In genomic region chr12:27112891-27113290, GRCh38 we compare ENCODE assay signal across 29 cellular contexts. TPM values are rescaled to one million over a fixed set of nuclear protein-coding genes. Genes with fewer than 3 reads are reported as not detected.
"Had no signal": no experiment of that assay in that cellular context is flagged by ENCODE, and none has a peak within 500 bp of the region (broad histone marks: within the 10 kb centered on the region; RNA-seq: fewer than 3 reads in every experiment).

No MANE protein-coding gene starts in this region.

- DNase-seq: activated CD4-positive, alpha-beta T cell treated with anti-CD3 and anti-CD28 coated beads for 1 hour; activated CD4-positive, alpha-beta T cell treated with anti-CD3 and anti-CD28 coated beads, Interleukin-2, amount 50 U/mL, for 4 hours; activated effector memory CD4-positive, alpha-beta T cell treated with anti-CD3 and anti-CD28 coated beads, Interleukin-2, amount 50 U/mL, for 16 hours; activated naive CD4-positive, alpha-beta T cell treated with anti-CD3 and anti-CD28 coated beads, Interleukin-2, amount 50 U/mL, for 16 hours; activated T-cell treated with anti-CD3 and anti-CD28 coated beads, Interleukin-2, amount 50 U/mL, for 72 hours; effector memory CD4-positive, alpha-beta T cell; foreskin melanocyte; glutamatergic neuron; hippocampal formation; islet precursor cell; nephron progenitor cell; occipital lobe; posterior cingulate gyrus; stimulated activated naive CD4-positive, alpha-beta T cell; thyroid gland; WERI-Rb-1 had no signal

- H3K27ac ChIP-seq: ascending aorta, thyroid gland, WERI-Rb-1 had no signal

- H3K4me1 ChIP-seq: ascending aorta, thyroid gland had no signal

- H3K4me3 ChIP-seq: ascending aorta, lung, thyroid gland had no signal

- H3K4me3 Mint-ChIP-seq: activated T-cell treated with anti-CD3 and anti-CD28 coated beads, Interleukin-2, amount 50 U/mL, for 72 hours; nephron progenitor cell; T-helper 1 cell treated with Interleukin-12 subunit alpha and Interleukin-12 subunit beta and Interleukin-4 antibody, amounts not matched to agents 30 μg/mL and 1 μg/mL, for 36 hours had no signal

- H3K27ac Mint-ChIP-seq: activated T-cell treated with anti-CD3 and anti-CD28 coated beads, Interleukin-2, amount 50 U/mL, for 72 hours; nephron progenitor cell; T-helper 1 cell treated with Interleukin-12 subunit alpha and Interleukin-12 subunit beta and Interleukin-4 antibody, amounts not matched to agents 30 μg/mL and 1 μg/mL, for 36 hours had no signal

- H3K27me3 ChIP-seq: ascending aorta, thyroid gland had no signal

- H3K36me3 ChIP-seq: ascending aorta, thyroid gland, WERI-Rb-1 had no signal

- H3K4me1 Mint-ChIP-seq: nephron progenitor cell had no signal

- ATAC-seq: activated T-cell treated with anti-CD3 and anti-CD28 coated beads, Interleukin-2, amount 50 U/mL, for 72 hours; left lobe of liver had no signal

- H3K9me3 ChIP-seq: ascending aorta, thyroid gland had no signal

RNA-seq across cellular contexts. Expression of gene C12orf71, which starts 30.5 kb away (rescaled TPM):
- total RNA-seq: activated CD8-positive, alpha-beta memory T cell treated with anti-CD3 and anti-CD28 coated beads for 36 hours; activated T-cell treated with anti-CD3 and anti-CD28 coated beads, Interleukin-2, amount 50 U/mL, for 72 hours; ascending aorta; chondrocyte; dermis blood vessel endothelial cell; epithelial cell of proximal tubule; fibroblast of lung; left lobe of liver; lung; myocyte; occipital lobe; renal cortical epithelial cell; subcutaneous adipose tissue; thyroid gland; urinary bladder had no signal
- polyA plus RNA-seq: fibroblast of lung, lung, urinary bladder had no signal
